In the genomic region with DNA sequence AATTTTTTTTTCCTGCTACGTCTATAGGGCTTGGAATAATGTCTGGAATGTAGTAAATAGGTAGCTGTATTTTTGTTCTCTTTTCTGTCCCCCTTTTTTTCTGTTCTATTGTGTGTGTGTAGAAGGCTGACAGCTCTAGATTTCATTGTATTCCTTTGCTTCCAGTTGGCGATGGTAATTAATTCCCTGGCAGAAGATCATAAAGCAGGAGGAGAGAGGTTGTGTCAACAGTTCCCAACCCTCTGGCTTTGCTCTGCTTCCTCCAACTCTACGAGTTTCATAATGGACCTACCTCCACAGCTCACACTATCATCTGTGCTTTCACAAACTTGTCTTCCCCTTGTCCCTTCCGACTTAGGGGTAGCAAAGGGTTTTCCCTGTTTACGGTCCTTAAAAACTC, we compare ENCODE assay signal across 20 cellular contexts.
DNase-seq lines count a peak whose midpoint lies in the region; ATAC-seq and TF ChIP-seq lines count a peak whose summit lies in the region.
"Had no signal": no experiment of that assay in that cellular context is flagged by ENCODE, and none has a peak within 500 bp of the region (broad histone marks: within the 10 kb centered on the region; RNA-seq: fewer than 3 reads in every experiment).

No MANE protein-coding gene starts in this region.

- intact Hi-C loops in heart right ventricle (cut with DNase I) = no loop called here

- no peaks in the 10 kb centered on the region for H3K36me3 ChIP-seq in heart right ventricle

- no peak for TF ChIP-seq CTCF in heart right ventricle (IDR thresholded peaks at IDR 0.05)

- H3K4me3 ChIP-seq in heart right ventricle = no peak overlapping the region
- H3K4me3 ChIP-seq: body of pancreas, GM12878, psoas muscle had no signal

- peaks cover 0 to 3% (median 0%) of the 10 kb centered on the region in 11 donors for H3K9me3 ChIP-seq in heart right ventricle
- H3K9me3 ChIP-seq: body of pancreas, psoas muscle had no signal

- H3K27me3 ChIP-seq in heart right ventricle = no peaks in the 10 kb centered on the region
- H3K27me3 ChIP-seq: body of pancreas had no signal

- no peaks in the 10 kb centered on the region for H3K4me1 ChIP-seq in heart right ventricle
- H3K4me1 ChIP-seq: body of pancreas, psoas muscle had no signal

- no peak overlapping the region for H3K27ac ChIP-seq in heart right ventricle
- H3K27ac ChIP-seq: body of pancreas, psoas muscle had no signal

- ATAC-seq in heart right ventricle = no peak
- ATAC-seq: body of pancreas, GM12878, HCT116, psoas muscle had no signal

- DNase-seq in DMS53 treated with DMSO at 0.1 percent for 48 hours (lab: John Stamatoyannopoulos, UW; ENCODE audit: unreplicated experiment) (peak; percentile 84), NCI-H1694 (lab: John Stamatoyannopoulos, UW) (peak; percentile 69), NCI-H510A treated with DMSO at 0.1 percent for 48 hours (lab: John Stamatoyannopoulos, UW) (peak; percentile 83), left kidney (ENCODE audit: low read depth, low spot score) (peak; percentile 25), heart right ventricle (no peak), MV-4-11 (lab: John Stamatoyannopoulos, UW) (no peak), HuH-7.5 (ENCODE audit: low spot score) (no peak)
- DNase-seq: activated CD4-positive, alpha-beta memory T cell treated with anti-CD3 and anti-CD28 coated beads, Interleukin-2, amount 10 ng/mL, durations not matched to agents 7 days and 5 days; activated CD4-positive, CD25-positive, alpha-beta regulatory T cell; activated gamma-delta T cell; activated T-cell treated with anti-CD3 and anti-CD28 coated beads for 4 hours; body of pancreas; DMS79 treated with DMSO at 0.1 percent for 48 hours; effector memory CD4-positive, alpha-beta T cell; foreskin melanocyte; NCI-H1048; psoas muscle; T-helper 9 cell had no signal

- WGBS in heart right ventricle, 2 donors = 58 to 62% methylated on average over 5 of the region's 5 CpGs

Comparison
In these comparisons a context has a peak if more than half of its experiments do, and no peak if none do; other contexts are left out.
1. DNase-seq: peak in DMS53 treated with DMSO at 0.1 percent for 48 hours (single experiment), NCI-H1694 (single experiment), NCI-H510A treated with DMSO at 0.1 percent for 48 hours (single experiment) and left kidney (single experiment); none in heart right ventricle (0 of 2), MV-4-11 (single experiment) and HuH-7.5 (single experiment).